10 cellular contexts compared by ENCODE assay signal in the genomic region with DNA sequence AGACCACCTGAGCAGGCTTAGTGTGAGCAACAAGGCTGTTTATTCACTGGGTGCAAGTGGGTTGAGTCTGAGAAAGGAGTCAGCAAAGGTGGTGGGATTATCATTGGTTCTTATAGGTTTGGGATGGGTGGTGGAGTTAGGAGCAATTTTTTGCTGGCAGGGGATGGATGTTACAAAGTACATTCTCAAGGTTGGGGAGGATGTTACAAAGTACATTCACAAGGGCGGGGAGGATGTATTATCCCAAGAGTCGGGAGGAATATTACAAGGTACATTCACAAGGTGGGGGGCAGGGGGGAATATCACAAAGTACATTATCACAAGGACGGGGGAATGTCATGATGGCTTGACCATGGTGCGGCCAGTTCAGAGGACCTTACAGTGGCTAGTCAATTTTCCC.
"Had no signal": no experiment of that assay in that cellular context is flagged by ENCODE, and none has a peak within 500 bp of the region (broad histone marks: within the 10 kb centered on the region; RNA-seq: fewer than 3 reads in every experiment).

No MANE protein-coding gene starts in this region.

- H3K4me3 ChIP-seq: GM23248, GM23338, HAP-1 had no signal

- H3K36me3 ChIP-seq: HAP-1 had no signal

- FAIRE-seq: H1, H54 had no signal

- H2AFZ ChIP-seq: GM23248, GM23338 had no signal

- DNase-seq: GM23248, GOT3, H7, H9, HCEC 1CT, HFFc6 had no signal

- H3K9me3 ChIP-seq: HAP-1 had no signal

- H3K9ac ChIP-seq: GM23248 had no signal

- H3K4me2 ChIP-seq: GM23338 had no signal

- H3K4me1 ChIP-seq: HAP-1 had no signal

- H3K27ac ChIP-seq: GM23248 had no signal

- ATAC-seq: GM23338 had no signal
